12 cellular contexts compared by ENCODE assay signal in genomic region chr16:66858740-66859396, GRCh38. TPM values are rescaled to one million over a fixed set of nuclear protein-coding genes. Genes with fewer than 3 reads are reported as not detected.
DNase-seq lines count a peak whose midpoint lies in the region; ATAC-seq, FAIRE-seq and TF ChIP-seq lines count a peak whose summit lies in the region.
"Had no signal": no experiment of that assay in that cellular context is flagged by ENCODE, and none has a peak within 500 bp of the region (broad histone marks: within the 10 kb centered on the region; RNA-seq: fewer than 3 reads in every experiment).

No MANE protein-coding gene starts in this region.

- CTCF ChIA-PET in HepG2 (lab: Yijun Ruan, JAX; ENCODE audit: low intra/inter-chr PET ratio, low total read pairs) = no interaction called here
- CTCF ChIA-PET in activated CD4-positive, alpha-beta T cell treated with anti-CD3 and anti-CD28 coated beads for 36 hours (lab: Charles Lee) = interaction anchor here (2.4 kb wide), 1 partner anchor 9 kb away, joined by 9 read pairs; no protein-coding TSS in a partner anchor

- no peak for TF ChIP-seq POLR2A in HepG2 (IDR thresholded peaks at IDR 0.05; ENCODE audit: insufficient read depth in 1 of 2, low read depth in 2 of 2, low read length in 2 of 2)

- no peak overlapping the region for H3K4me3 ChIP-seq in astrocyte (ENCODE audit: insufficient read depth, low read depth, low read length)
- H3K4me3 ChIP-seq in HepG2 (replicated peaks in 1 of 3; ENCODE audit: insufficient read depth in 1 of 3, low read depth in 2 of 3, low read length in 3 of 3) = no peak overlapping the region
- H3K4me3 ChIP-seq: tibial nerve had no signal

- no peak overlapping the region for H3K27ac ChIP-seq in astrocyte (ENCODE audit: low read depth, low read length)
- no peak overlapping the region for H3K27ac ChIP-seq in HepG2 (ENCODE audit: extremely low read length, insufficient read depth, low read length)
- H3K27ac ChIP-seq: tibial nerve had no signal

- no peak for FAIRE-seq in astrocyte (lab: Jason Lieb, UNC)
- FAIRE-seq in HepG2 (lab: Jason Lieb, UNC) = no peak

- no peak overlapping the region for H3K27ac Mint-ChIP-seq in astrocyte (ENCODE audit: unreplicated experiment)
- no peak overlapping the region for H3K27ac Mint-ChIP-seq in activated CD4-positive, alpha-beta T cell treated with anti-CD3 and anti-CD28 coated beads for 36 hours
- no peak overlapping the region for H3K27ac Mint-ChIP-seq in CD14-positive monocyte
- H3K27ac Mint-ChIP-seq: brain; CD8-positive, alpha-beta memory T cell had no signal

- 10% methylated on average over 4 of the region's 4 CpGs for WGBS in HepG2 (ENCODE audit: low lambda C conversion rate)

- H3K79me2 ChIP-seq in astrocyte (ENCODE audit: insufficient read depth, low read length) (no peaks in the 10 kb centered on the region), HepG2 (ENCODE audit: insufficient read depth, low read length) (no peaks in the 10 kb centered on the region)

- DNase-seq in DMS 273 (lab: John Stamatoyannopoulos, UW; ENCODE audit: unreplicated experiment) (peak; percentile 60), astrocyte (ENCODE audit: low read depth) (peak; percentile 52), HepG2 (ENCODE audit: low spot score) (no peak), mesenteric fat pad (ENCODE audit: low spot score) (no peak), CD14-positive monocyte (ENCODE audit: low spot score) (no peak)
- DNase-seq in activated CD4-positive, alpha-beta T cell treated with anti-CD3 and anti-CD28 coated beads for 36 hours = no peak
- DNase-seq: CD8-positive, alpha-beta memory T cell had no signal

- H3K36me3 ChIP-seq in astrocyte (ENCODE audit: insufficient read depth, low read length) (no peaks in the 10 kb centered on the region), HepG2 (replicated peaks in 1 of 2; ENCODE audit: control insufficient read depth in 1 of 2, insufficient read depth in 2 of 2, low read length in 2 of 2) (no peaks in the 10 kb centered on the region)
- H3K36me3 ChIP-seq: tibial nerve had no signal

- TF ChIP-seq EP300 in HepG2 (IDR thresholded peaks at IDR 0.05; ENCODE audit: low read depth in 2 of 2, low read length in 2 of 2) (no peak), HepG2 (CRISPR knock-in tag; IDR thresholded peaks at IDR 0.05; ENCODE audit: borderline replicate concordance) (no peak)

- ATAC-seq in HG03432 (IDR thresholded peaks at IDR 0.05; ENCODE audit: unreplicated experiment) (peak; percentile 78), HepG2 (peak; percentile 21; the same call in 2 of the 3 replicates), HG03139 (IDR thresholded peaks at IDR 0.05; ENCODE audit: unreplicated experiment) (no peak)
- no peak for ATAC-seq in activated CD4-positive, alpha-beta T cell treated with anti-CD3 and anti-CD28 coated beads for 36 hours

- POLR2A ChIA-PET in HepG2 (lab: Yijun Ruan, JAX) = no interaction called here
- POLR2A ChIA-PET in activated CD4-positive, alpha-beta T cell treated with anti-CD3 and anti-CD28 coated beads for 36 hours (lab: Charles Lee) = no interaction called here

- H3K9me3 Mint-ChIP-seq in astrocyte (ENCODE audit: unreplicated experiment) (no peaks in the 10 kb centered on the region), CD14-positive monocyte (no peaks in the 10 kb centered on the region)
- no peaks in the 10 kb centered on the region for H3K9me3 Mint-ChIP-seq in activated CD4-positive, alpha-beta T cell treated with anti-CD3 and anti-CD28 coated beads for 36 hours (ENCODE audit: low read depth)
- H3K9me3 Mint-ChIP-seq: brain; CD8-positive, alpha-beta memory T cell had no signal

- no TSS peak for BruUV-seq in HepG2 (replicated peaks; lab: Mats Ljungman, UMichigan)

- H3K4me3 Mint-ChIP-seq in astrocyte (ENCODE audit: unreplicated experiment) = no peak overlapping the region
- H3K4me3 Mint-ChIP-seq in activated CD4-positive, alpha-beta T cell treated with anti-CD3 and anti-CD28 coated beads for 36 hours = no peak overlapping the region
- no peak overlapping the region for H3K4me3 Mint-ChIP-seq in CD14-positive monocyte
- H3K4me3 Mint-ChIP-seq: brain; CD8-positive, alpha-beta memory T cell had no signal

- peaks cover 3% of the 10 kb centered on the region for H3K27me3 ChIP-seq in astrocyte (ENCODE audit: insufficient read depth, low read length)
- peaks cover 0 to 3% of the 10 kb centered on the region in 2 experiments; a peak in 2 of 5 replicates for H3K27me3 ChIP-seq in HepG2 (ENCODE audit: control insufficient read depth in 1 of 2, insufficient read depth in 2 of 2, low read length in 2 of 2)
- H3K27me3 ChIP-seq: tibial nerve had no signal

- H3K36me3 Mint-ChIP-seq in astrocyte (ENCODE audit: low read depth, unreplicated experiment) = no peaks in the 10 kb centered on the region
- no peaks in the 10 kb centered on the region for H3K36me3 Mint-ChIP-seq in activated CD4-positive, alpha-beta T cell treated with anti-CD3 and anti-CD28 coated beads for 36 hours (ENCODE audit: low read depth)
- H3K36me3 Mint-ChIP-seq in CD14-positive monocyte = no peaks in the 10 kb centered on the region
- H3K36me3 Mint-ChIP-seq: brain; CD8-positive, alpha-beta memory T cell had no signal

- H3K4me2 ChIP-seq in astrocyte (ENCODE audit: low read length) = no peak overlapping the region
- H3K4me2 ChIP-seq in HepG2 (ENCODE audit: low read depth, low read length) = no peak overlapping the region

- peaks cover 8% of the 10 kb centered on the region for H3K4me1 ChIP-seq in astrocyte (ENCODE audit: insufficient read depth, low read length)
- H3K4me1 ChIP-seq in HepG2 (ENCODE audit: insufficient read depth, low read length) = no peaks in the 10 kb centered on the region

- H4K20me1 ChIP-seq in astrocyte (ENCODE audit: insufficient read depth, low read length) (peaks cover 6% of the 10 kb centered on the region), HepG2 (ENCODE audit: insufficient read depth, low read length) (no peaks in the 10 kb centered on the region)

- H3K27me3 Mint-ChIP-seq in astrocyte (ENCODE audit: low read depth, unreplicated experiment) (peaks cover 35% of the 10 kb centered on the region), CD14-positive monocyte (ENCODE audit: low read depth in 3 of 3) (peaks cover 15 to 34% (median 26%) of the 10 kb centered on the region in 3 donors)
- no peaks in the 10 kb centered on the region for H3K27me3 Mint-ChIP-seq in activated CD4-positive, alpha-beta T cell treated with anti-CD3 and anti-CD28 coated beads for 36 hours

- no peak overlapping the region for H2AFZ ChIP-seq in astrocyte (ENCODE audit: low read depth, low read length)
- H2AFZ ChIP-seq in HepG2 (ENCODE audit: low read length) = no peak overlapping the region

- H3K9me3 ChIP-seq in astrocyte (ENCODE audit: insufficient read depth, low read depth, low read length) = no peaks in the 10 kb centered on the region
- H3K9me3 ChIP-seq in HepG2 (ENCODE audit: low read length) = no peaks in the 10 kb centered on the region
- H3K9me3 ChIP-seq: tibial nerve had no signal

- in situ Hi-C loops in HepG2 (cut with HindIII; ENCODE audit: extremely low pct_ligation_motif_present, low pct_unique_long_range_greater_than_20kb) = loop anchor here (25.0 kb wide), 1 partner anchor 447 kb away; no protein-coding TSS in a partner anchor

- no peak for TF ChIP-seq CTCF in astrocyte (IDR thresholded peaks at IDR 0.05; ENCODE audit: insufficient read depth, low read depth, low read length)
- TF ChIP-seq CTCF in HepG2 (CRISPR knock-in tag; IDR thresholded peaks at IDR 0.05) = no peak
- no peak for TF ChIP-seq CTCF in CD14-positive monocyte (IDR thresholded peaks at IDR 0.05)

- intact Hi-C loops in HepG2 (cut with micrococcal nuclease; ENCODE audit: unreplicated experiment) (no loop called here), CD14-positive monocyte (cut with micrococcal nuclease) (no loop called here)
- intact Hi-C loops in activated CD4-positive, alpha-beta T cell treated with anti-CD3 and anti-CD28 coated beads for 36 hours (cut with DNase I, micrococcal nuclease) = no loop called here

- no peak overlapping the region for H3K9ac ChIP-seq in astrocyte (ENCODE audit: low read length)
- H3K9ac ChIP-seq in HepG2 (ENCODE audit: insufficient read depth, low read depth, low read length) = no peak overlapping the region

- no peaks in the 10 kb centered on the region for H3K4me1 Mint-ChIP-seq in astrocyte (ENCODE audit: low read depth, unreplicated experiment)
- H3K4me1 Mint-ChIP-seq in activated CD4-positive, alpha-beta T cell treated with anti-CD3 and anti-CD28 coated beads for 36 hours = no peaks in the 10 kb centered on the region
- peaks cover 5% of the 10 kb centered on the region for H3K4me1 Mint-ChIP-seq in CD14-positive monocyte
- H3K4me1 Mint-ChIP-seq: CD8-positive, alpha-beta memory T cell had no signal

- TF ChIP-seq RAD21 in HepG2 (CRISPR knock-in tag; IDR thresholded peaks at IDR 0.05) = no peak

RNA-seq across cellular contexts. Expression of gene CA7, which starts 14.7 kb away (rescaled TPM):
- total RNA-seq in astrocyte (not detected in 2 replicates), HepG2 (2016; rRNA removed; fragmentation: Illumina TruSeq; extraction: Trizol) (not detected in 2 replicates), mesenteric fat pad (not detected)
- total RNA-seq in HepG2 (2016; cell fraction: cytosol; rRNA removed; fragmentation: Illumina TruSeq; extraction: Trizol; ENCODE audit: low read depth) = not detected in 2 replicates
- not detected in 2 replicates for total RNA-seq in HepG2 (2016; cell fraction: insoluble cytoplasmic fraction; rRNA removed; fragmentation: Illumina TruSeq; extraction: Trizol)
- not detected in 2 replicates for total RNA-seq in HepG2 (2016; cell fraction: membrane; rRNA removed; fragmentation: Illumina TruSeq; extraction: Trizol)
- total RNA-seq in HepG2 (2016; cell fraction: nucleus; rRNA removed; fragmentation: Illumina TruSeq; extraction: Trizol) = not detected in 2 replicates
- polyA plus RNA-seq in HepG2 (2011; rRNA removed) (not detected in 2 replicates), CD14-positive monocyte (not detected)
- 0.03 TPM in 1 of 2 replicates, not detected in the other for polyA plus RNA-seq in HepG2 (2011; cell fraction: cytosol; rRNA removed)
- polyA plus RNA-seq in HepG2 (2011; cell fraction: nucleus; rRNA removed) = not detected in 2 replicates
- polyA plus RNA-seq in HepG2 (2012) = not detected in 2 replicates
- polyA plus RNA-seq in HepG2 (2016; cell fraction: cytosol; fragmentation: Illumina TruSeq; extraction: Trizol; ENCODE audit: low read depth) = 0.07 TPM in 1 of 2 replicates, not detected in the other
- polyA plus RNA-seq in HepG2 (2016; cell fraction: insoluble cytoplasmic fraction; fragmentation: Illumina TruSeq; extraction: Trizol; ENCODE audit: low read depth) = not detected in 2 replicates
- polyA plus RNA-seq in HepG2 (2016; cell fraction: membrane; fragmentation: Illumina TruSeq; extraction: Trizol; ENCODE audit: low read depth) = not detected in 2 replicates
- not detected in 2 replicates for polyA plus RNA-seq in HepG2 (2016; cell fraction: nucleus; fragmentation: Illumina TruSeq; extraction: Trizol; ENCODE audit: insufficient read depth, low read depth)
- not detected in 2 replicates for polyA minus RNA-seq in HepG2 (2011; rRNA and poly(A)+ RNA removed; ENCODE audit: low replicate concordance)
- polyA minus RNA-seq in HepG2 (2011; cell fraction: cytosol; rRNA and poly(A)+ RNA removed) = not detected in 2 replicates
- not detected in 2 replicates for polyA minus RNA-seq in HepG2 (2011; cell fraction: nucleus; rRNA and poly(A)+ RNA removed)
- under 1 TPM in 1 of 2 experiments, not detected in 1; 0.16 TPM for total RNA-seq in activated CD4-positive, alpha-beta T cell treated with anti-CD3 and anti-CD28 coated beads for 36 hours
- total RNA-seq: CD8-positive, alpha-beta memory T cell; skeletal muscle tissue; tibial nerve had no signal
- polyA plus RNA-seq: CD8-positive, alpha-beta memory T cell had no signal

RNA-seq across cellular contexts. Expression of gene PDP2, which starts 21.4 kb away (rescaled TPM):
- total RNA-seq in astrocyte (12.1 and 16.8 TPM in 2 replicates), HepG2 (2016; rRNA removed; fragmentation: Illumina TruSeq; extraction: Trizol) (15.8 and 38.2 TPM in 2 replicates), mesenteric fat pad (33.5 TPM)
- total RNA-seq in HepG2 (2016; cell fraction: cytosol; rRNA removed; fragmentation: Illumina TruSeq; extraction: Trizol; ENCODE audit: low read depth) = 1.8 and 2.5 TPM in 2 replicates
- 16.2 and 31.7 TPM in 2 replicates for total RNA-seq in HepG2 (2016; cell fraction: insoluble cytoplasmic fraction; rRNA removed; fragmentation: Illumina TruSeq; extraction: Trizol)
- total RNA-seq in HepG2 (2016; cell fraction: membrane; rRNA removed; fragmentation: Illumina TruSeq; extraction: Trizol) = 8.4 and 10.1 TPM in 2 replicates
- total RNA-seq in HepG2 (2016; cell fraction: nucleus; rRNA removed; fragmentation: Illumina TruSeq; extraction: Trizol) = 17.0 and 17.2 TPM in 2 replicates
- polyA plus RNA-seq in HepG2 (2011; rRNA removed) (12.2 and 12.8 TPM in 2 replicates), CD14-positive monocyte (not detected)
- 8.3 and 11.7 TPM in 2 replicates for polyA plus RNA-seq in HepG2 (2011; cell fraction: cytosol; rRNA removed)
- 10.2 and 12.4 TPM in 2 replicates for polyA plus RNA-seq in HepG2 (2011; cell fraction: nucleus; rRNA removed)
- 7.7 and 9.5 TPM in 2 replicates for polyA plus RNA-seq in HepG2 (2012)
- polyA plus RNA-seq in HepG2 (2016; cell fraction: cytosol; fragmentation: Illumina TruSeq; extraction: Trizol; ENCODE audit: low read depth) = 0.66 and 1.1 TPM in 2 replicates
- 17.5 and 18.0 TPM in 2 replicates for polyA plus RNA-seq in HepG2 (2016; cell fraction: insoluble cytoplasmic fraction; fragmentation: Illumina TruSeq; extraction: Trizol; ENCODE audit: low read depth)
- 2.9 and 3.2 TPM in 2 replicates for polyA plus RNA-seq in HepG2 (2016; cell fraction: membrane; fragmentation: Illumina TruSeq; extraction: Trizol; ENCODE audit: low read depth)
- polyA plus RNA-seq in HepG2 (2016; cell fraction: nucleus; fragmentation: Illumina TruSeq; extraction: Trizol; ENCODE audit: insufficient read depth, low read depth) = 19.4 and 23.4 TPM in 2 replicates
- polyA minus RNA-seq in HepG2 (2011; rRNA and poly(A)+ RNA removed; ENCODE audit: low replicate concordance) = 46.5 and 49.0 TPM in 2 replicates
- 10.5 and 12.8 TPM in 2 replicates for polyA minus RNA-seq in HepG2 (2011; cell fraction: cytosol; rRNA and poly(A)+ RNA removed)
- 10.0 and 15.5 TPM in 2 replicates for polyA minus RNA-seq in HepG2 (2011; cell fraction: nucleus; rRNA and poly(A)+ RNA removed)
- 10 to 100 TPM; 27.8 to 36.6 TPM for total RNA-seq in activated CD4-positive, alpha-beta T cell treated with anti-CD3 and anti-CD28 coated beads for 36 hours

RNA-seq across cellular contexts. Expression of gene NAE1, which starts 28.1 kb away (rescaled TPM):
- 55.0 and 65.0 TPM in 2 replicates for total RNA-seq in astrocyte
- 206 and 279 TPM in 2 replicates for total RNA-seq in HepG2 (2016; rRNA removed; fragmentation: Illumina TruSeq; extraction: Trizol)
- total RNA-seq in HepG2 (2016; cell fraction: cytosol; rRNA removed; fragmentation: Illumina TruSeq; extraction: Trizol; ENCODE audit: low read depth) = 93.3 and 103 TPM in 2 replicates
- 210 and 281 TPM in 2 replicates for total RNA-seq in HepG2 (2016; cell fraction: insoluble cytoplasmic fraction; rRNA removed; fragmentation: Illumina TruSeq; extraction: Trizol)
- 146 and 147 TPM in 2 replicates for total RNA-seq in HepG2 (2016; cell fraction: membrane; rRNA removed; fragmentation: Illumina TruSeq; extraction: Trizol)
- total RNA-seq in HepG2 (2016; cell fraction: nucleus; rRNA removed; fragmentation: Illumina TruSeq; extraction: Trizol) = 127 and 139 TPM in 2 replicates
- 68.2 and 95.7 TPM in 2 replicates for polyA plus RNA-seq in HepG2 (2011; rRNA removed)
- 27.0 and 39.4 TPM in 2 replicates for polyA plus RNA-seq in HepG2 (2011; cell fraction: cytosol; rRNA removed)
- polyA plus RNA-seq in HepG2 (2011; cell fraction: nucleus; rRNA removed) = 79.6 and 104 TPM in 2 replicates
- polyA plus RNA-seq in HepG2 (2012) = 71.6 and 101 TPM in 2 replicates
- polyA plus RNA-seq in HepG2 (2016; cell fraction: cytosol; fragmentation: Illumina TruSeq; extraction: Trizol; ENCODE audit: low read depth) = 66.8 and 90.6 TPM in 2 replicates
- polyA plus RNA-seq in HepG2 (2016; cell fraction: insoluble cytoplasmic fraction; fragmentation: Illumina TruSeq; extraction: Trizol; ENCODE audit: low read depth) = 229 TPM in 2 replicates
- polyA plus RNA-seq in HepG2 (2016; cell fraction: membrane; fragmentation: Illumina TruSeq; extraction: Trizol; ENCODE audit: low read depth) = 102 and 113 TPM in 2 replicates
- polyA plus RNA-seq in HepG2 (2016; cell fraction: nucleus; fragmentation: Illumina TruSeq; extraction: Trizol; ENCODE audit: insufficient read depth, low read depth) = 156 and 166 TPM in 2 replicates
- 14.2 and 16.7 TPM in 2 replicates for polyA minus RNA-seq in HepG2 (2011; rRNA and poly(A)+ RNA removed; ENCODE audit: low replicate concordance)
- 26.9 and 31.3 TPM in 2 replicates for polyA minus RNA-seq in HepG2 (2011; cell fraction: cytosol; rRNA and poly(A)+ RNA removed)
- polyA minus RNA-seq in HepG2 (2011; cell fraction: nucleus; rRNA and poly(A)+ RNA removed) = 96.7 and 111 TPM in 2 replicates
- 100 to 1,000 TPM; 102 to 125 TPM for total RNA-seq in activated CD4-positive, alpha-beta T cell treated with anti-CD3 and anti-CD28 coated beads for 36 hours
- total RNA-seq in mesenteric fat pad = 42.4 TPM
- 10 to 100 TPM; 16.8 to 18.6 TPM for polyA plus RNA-seq in CD14-positive monocyte

RNA-seq across cellular contexts. Expression of gene TERB1, which starts 57.5 kb away (rescaled TPM):
- 0.16 and 0.50 TPM in 2 replicates for total RNA-seq in astrocyte
- total RNA-seq in HepG2 (2016; rRNA removed; fragmentation: Illumina TruSeq; extraction: Trizol) = not detected in 2 replicates
- not detected in 2 replicates for total RNA-seq in HepG2 (2016; cell fraction: cytosol; rRNA removed; fragmentation: Illumina TruSeq; extraction: Trizol; ENCODE audit: low read depth)
- not detected in 2 replicates for total RNA-seq in HepG2 (2016; cell fraction: insoluble cytoplasmic fraction; rRNA removed; fragmentation: Illumina TruSeq; extraction: Trizol)
- 0.09 and 0.10 TPM in 2 replicates for total RNA-seq in HepG2 (2016; cell fraction: membrane; rRNA removed; fragmentation: Illumina TruSeq; extraction: Trizol)
- not detected in 2 replicates for total RNA-seq in HepG2 (2016; cell fraction: nucleus; rRNA removed; fragmentation: Illumina TruSeq; extraction: Trizol)
- polyA plus RNA-seq in HepG2 (2011; rRNA removed) = not detected in 2 replicates
- polyA plus RNA-seq in HepG2 (2011; cell fraction: cytosol; rRNA removed) = not detected in 2 replicates
- polyA plus RNA-seq in HepG2 (2011; cell fraction: nucleus; rRNA removed) = not detected in 2 replicates
- polyA plus RNA-seq in HepG2 (2012) = not detected in 2 replicates
- not detected in 2 replicates for polyA plus RNA-seq in HepG2 (2016; cell fraction: cytosol; fragmentation: Illumina TruSeq; extraction: Trizol; ENCODE audit: low read depth)
- not detected in 2 replicates for polyA plus RNA-seq in HepG2 (2016; cell fraction: insoluble cytoplasmic fraction; fragmentation: Illumina TruSeq; extraction: Trizol; ENCODE audit: low read depth)
- polyA plus RNA-seq in HepG2 (2016; cell fraction: membrane; fragmentation: Illumina TruSeq; extraction: Trizol; ENCODE audit: low read depth) = not detected in 2 replicates
- not detected in 2 replicates for polyA plus RNA-seq in HepG2 (2016; cell fraction: nucleus; fragmentation: Illumina TruSeq; extraction: Trizol; ENCODE audit: insufficient read depth, low read depth)
- not detected in 2 replicates for polyA minus RNA-seq in HepG2 (2011; rRNA and poly(A)+ RNA removed; ENCODE audit: low replicate concordance)
- polyA minus RNA-seq in HepG2 (2011; cell fraction: cytosol; rRNA and poly(A)+ RNA removed) = not detected in 2 replicates
- not detected in 2 replicates for polyA minus RNA-seq in HepG2 (2011; cell fraction: nucleus; rRNA and poly(A)+ RNA removed)
- total RNA-seq in activated CD4-positive, alpha-beta T cell treated with anti-CD3 and anti-CD28 coated beads for 36 hours = under 1 TPM in 1 of 2 experiments, not detected in 1; 0.14 TPM
- total RNA-seq in mesenteric fat pad = not detected
- not detected for polyA plus RNA-seq in CD14-positive monocyte
- total RNA-seq: skeletal muscle tissue, tibial nerve had no signal
- polyA plus RNA-seq: CD8-positive, alpha-beta memory T cell had no signal

RNA-seq across cellular contexts. Expression of gene CDH16, which starts 59.8 kb away (rescaled TPM):
- total RNA-seq in astrocyte (not detected in 2 replicates), HepG2 (2016; rRNA removed; fragmentation: Illumina TruSeq; extraction: Trizol) (3.2 and 3.9 TPM in 2 replicates), mesenteric fat pad (not detected)
- 0.30 and 0.53 TPM in 2 replicates for total RNA-seq in HepG2 (2016; cell fraction: cytosol; rRNA removed; fragmentation: Illumina TruSeq; extraction: Trizol; ENCODE audit: low read depth)
- total RNA-seq in HepG2 (2016; cell fraction: insoluble cytoplasmic fraction; rRNA removed; fragmentation: Illumina TruSeq; extraction: Trizol) = 1.7 and 4.2 TPM in 2 replicates
- total RNA-seq in HepG2 (2016; cell fraction: membrane; rRNA removed; fragmentation: Illumina TruSeq; extraction: Trizol) = 0.96 and 1.3 TPM in 2 replicates
- 3.7 and 4.8 TPM in 2 replicates for total RNA-seq in HepG2 (2016; cell fraction: nucleus; rRNA removed; fragmentation: Illumina TruSeq; extraction: Trizol)
- polyA plus RNA-seq in HepG2 (2011; rRNA removed) (2.7 and 5.3 TPM in 2 replicates), CD14-positive monocyte (not detected)
- 2.4 and 2.7 TPM in 2 replicates for polyA plus RNA-seq in HepG2 (2011; cell fraction: cytosol; rRNA removed)
- polyA plus RNA-seq in HepG2 (2011; cell fraction: nucleus; rRNA removed) = 16.0 and 18.1 TPM in 2 replicates
- polyA plus RNA-seq in HepG2 (2012) = 4.3 and 7.8 TPM in 2 replicates
- polyA plus RNA-seq in HepG2 (2016; cell fraction: cytosol; fragmentation: Illumina TruSeq; extraction: Trizol; ENCODE audit: low read depth) = 0.38 and 0.63 TPM in 2 replicates
- polyA plus RNA-seq in HepG2 (2016; cell fraction: insoluble cytoplasmic fraction; fragmentation: Illumina TruSeq; extraction: Trizol; ENCODE audit: low read depth) = 1.7 and 2.0 TPM in 2 replicates
- 1.2 TPM in 2 replicates for polyA plus RNA-seq in HepG2 (2016; cell fraction: membrane; fragmentation: Illumina TruSeq; extraction: Trizol; ENCODE audit: low read depth)
- polyA plus RNA-seq in HepG2 (2016; cell fraction: nucleus; fragmentation: Illumina TruSeq; extraction: Trizol; ENCODE audit: insufficient read depth, low read depth) = 7.5 and 8.9 TPM in 2 replicates
- 0.23 and 7.1 TPM in 2 replicates for polyA minus RNA-seq in HepG2 (2011; rRNA and poly(A)+ RNA removed; ENCODE audit: low replicate concordance)
- 1.1 and 2.2 TPM in 2 replicates for polyA minus RNA-seq in HepG2 (2011; cell fraction: cytosol; rRNA and poly(A)+ RNA removed)
- 2.7 and 3.3 TPM in 2 replicates for polyA minus RNA-seq in HepG2 (2011; cell fraction: nucleus; rRNA and poly(A)+ RNA removed)
- not detected for total RNA-seq in activated CD4-positive, alpha-beta T cell treated with anti-CD3 and anti-CD28 coated beads for 36 hours
- total RNA-seq: CD8-positive, alpha-beta memory T cell; skeletal muscle tissue had no signal
- polyA plus RNA-seq: CD8-positive, alpha-beta memory T cell had no signal

Comparison
In these comparisons a context has a peak if more than half of its experiments do, and no peak if none do; other contexts are left out.
1. DNase-seq: peak in DMS 273 (single experiment) and astrocyte (single experiment); none in HepG2 (single experiment), activated CD4-positive, alpha-beta T cell treated with anti-CD3 and anti-CD28 coated beads for 36 hours (single experiment), mesenteric fat pad (single experiment) and CD14-positive monocyte (single experiment).
2. ATAC-seq: peak in HG03432 (single experiment) and HepG2 (single experiment); none in activated CD4-positive, alpha-beta T cell treated with anti-CD3 and anti-CD28 coated beads for 36 hours (single experiment) and HG03139 (single experiment).